Comparison of ENCODE assay signal across 1 cellular context in genomic region chr2:186589733-186590537, GRCh38.
A peak's percentile ranks its signal among the peaks of the same experiment; 100 is the strongest.
TF ChIP-seq lines count a peak whose summit lies in the region.

ITGAV (plus strand) TSS chr2:186590056; CDS start chr2:186590339, 283 bp downstream.

TF ChIP-seq in K562, 482 proteins besides CTCF, POLR2A, EP300 and RAD21 (continued from another document and continues in another):
- TF ChIP-seq ELK3 (CRISPR knock-in tag; IDR thresholded peaks at IDR 0.05) (no peak), TAF1 (IDR thresholded peaks at IDR 0.05; ENCODE audit: control insufficient read depth, extremely low read depth, insufficient read depth, low read length, severe bottlenecking) (peak; percentile 82), PHF20 (IDR thresholded peaks at IDR 0.05; ENCODE audit: partially characterized antibody) (peak; percentile 85), UBTF (IDR thresholded peaks at IDR 0.05; ENCODE audit: borderline replicate concordance in 1 of 2, low read depth in 2 of 2, low read length in 2 of 2) (peak; percentile 83 to 99; a peak in 3 of 4 replicates), STAT5B (CRISPR knock-in tag; IDR thresholded peaks at IDR 0.05) (no peak), POLR2AphosphoS2 (IDR thresholded peaks at IDR 0.05; ENCODE audit: low read length) (no peak), FOXP1 (CRISPR knock-in tag; IDR thresholded peaks at IDR 0.05) (peak; percentile 87), ERF (CRISPR knock-in tag; IDR thresholded peaks at IDR 0.05) (peak; percentile 60; the same call in 1 of the 2 replicates), PML (IDR thresholded peaks at IDR 0.05; ENCODE audit: low read length) (0 out of 2 replicates have a peak, but pooled peaks have one; percentile 65), MCM5 (IDR thresholded peaks at IDR 0.05; ENCODE audit: low read depth) (no peak), MYNN (IDR thresholded peaks at IDR 0.05) (peak; percentile 19; the same call in 1 of the 2 replicates), MYNN (CRISPR knock-in tag; IDR thresholded peaks at IDR 0.05) (no peak), STAT5A (IDR thresholded peaks at IDR 0.05; ENCODE audit: borderline replicate concordance, low read length) (no peak), KHSRP (IDR thresholded peaks at IDR 0.05) (no peak), NRF1 (conservative IDR thresholded peaks at IDR 0.05 in 1 of 2, IDR thresholded peaks at IDR 0.05 in 1 of 2) (peak; percentile 75 to 79), GTF2F1 (IDR thresholded peaks at IDR 0.05; ENCODE audit: low read depth, low read length) (0 out of 2 replicates have a peak, but pooled peaks have one; percentile 34), TRIM28 (IDR thresholded peaks at IDR 0.05) (0 out of 2 replicates have a peak, but pooled peaks have one; percentile 37), XRCC3 (IDR thresholded peaks at IDR 0.05) (no peak), SMARCA5 (IDR thresholded peaks at IDR 0.05) (no peak), CREB5 (CRISPR knock-in tag; IDR thresholded peaks at IDR 0.05) (no peak), ZC3H4 (CRISPR knock-in tag; IDR thresholded peaks at IDR 0.05; ENCODE audit: borderline replicate concordance) (no peak), ARID2 (IDR thresholded peaks at IDR 0.05) (no peak), REST (CRISPR knock-in tag; IDR thresholded peaks at IDR 0.05; ENCODE audit: low read depth) (peak; percentile 73; the same call in 1 of the 2 replicates), ARNT (IDR thresholded peaks at IDR 0.05) (no peak), RHOXF2B (CRISPR knock-in tag; conservative IDR thresholded peaks at IDR 0.05) (no peak), HDAC1 (IDR thresholded peaks at IDR 0.05) (peak in 1 of 2 experiments; percentile 66; a peak in 2 of 4 replicates), HBP1 (CRISPR knock-in tag; IDR thresholded peaks at IDR 0.05) (no peak), BHLHE40 (IDR thresholded peaks at IDR 0.05; ENCODE audit: low read length) (peak; percentile 64), MTA2 (IDR thresholded peaks at IDR 0.05; ENCODE audit: low read depth) (no peak), MLX (CRISPR knock-in tag; conservative IDR thresholded peaks at IDR 0.05) (no peak), SMC3 (conservative IDR thresholded peaks at IDR 0.05; ENCODE audit: insufficient read depth, low read depth, low read length) (no peak), ELF1 (tag; IDR thresholded peaks at IDR 0.05) (peak; percentile 91), SREBF1 (IDR thresholded peaks at IDR 0.05; ENCODE audit: borderline replicate concordance, low read depth, low read length) (no peak), NCOA6 (IDR thresholded peaks at IDR 0.05) (peak; percentile 66), ZNF124 (CRISPR knock-in tag; IDR thresholded peaks at IDR 0.05) (peak; percentile 84; the same call in 1 of the 2 replicates), DDX20 (tag; IDR thresholded peaks at IDR 0.05; ENCODE audit: low read depth) (no peak), NCOA1 (IDR thresholded peaks at IDR 0.05; ENCODE audit: low read depth) (0 out of 2 replicates have a peak, but pooled peaks have one; percentile 66), NR3C1 (CRISPR knock-in tag; IDR thresholded peaks at IDR 0.05) (peak; percentile 91; the same call in 1 of the 2 replicates), CTCFL (IDR thresholded peaks at IDR 0.05; ENCODE audit: borderline replicate concordance, insufficient read depth, low read depth, low read length, poor library complexity, severe bottlenecking) (no peak), TGIF2 (CRISPR knock-in tag; IDR thresholded peaks at IDR 0.05) (peak; percentile 51; the same call in 1 of the 2 replicates), NFRKB (IDR thresholded peaks at IDR 0.05; ENCODE audit: low read depth) (0 out of 2 replicates have a peak, but pooled peaks have one; percentile 54), CCNT2 (IDR thresholded peaks at IDR 0.05; ENCODE audit: borderline replicate concordance, extremely low read depth, insufficient read length, low read depth, low read length) (peak; percentile 40), RB1 (IDR thresholded peaks at IDR 0.05; ENCODE audit: low read depth) (peak; percentile 43; the same call in 1 of the 2 replicates), ZBTB17 (CRISPR knock-in tag; IDR thresholded peaks at IDR 0.05) (0 out of 2 replicates have a peak, but pooled peaks have one; percentile 5), ZBTB9 (CRISPR knock-in tag; IDR thresholded peaks at IDR 0.05) (0 out of 2 replicates have a peak, but pooled peaks have one; percentile 19), CHD2 (IDR thresholded peaks at IDR 0.05; ENCODE audit: low read depth, low read length) (no peak), SIN3B (IDR thresholded peaks at IDR 0.05; ENCODE audit: low read depth) (peak; percentile 51; the same call in 1 of the 2 replicates), BRD9 (IDR thresholded peaks at IDR 0.05; ENCODE audit: low read depth, partially characterized antibody) (peak; percentile 27), ZNF592 (IDR thresholded peaks at IDR 0.05) (no peak), RAD51 (IDR thresholded peaks at IDR 0.05; ENCODE audit: borderline replicate concordance, low read depth) (no peak)
